In the genomic region with DNA sequence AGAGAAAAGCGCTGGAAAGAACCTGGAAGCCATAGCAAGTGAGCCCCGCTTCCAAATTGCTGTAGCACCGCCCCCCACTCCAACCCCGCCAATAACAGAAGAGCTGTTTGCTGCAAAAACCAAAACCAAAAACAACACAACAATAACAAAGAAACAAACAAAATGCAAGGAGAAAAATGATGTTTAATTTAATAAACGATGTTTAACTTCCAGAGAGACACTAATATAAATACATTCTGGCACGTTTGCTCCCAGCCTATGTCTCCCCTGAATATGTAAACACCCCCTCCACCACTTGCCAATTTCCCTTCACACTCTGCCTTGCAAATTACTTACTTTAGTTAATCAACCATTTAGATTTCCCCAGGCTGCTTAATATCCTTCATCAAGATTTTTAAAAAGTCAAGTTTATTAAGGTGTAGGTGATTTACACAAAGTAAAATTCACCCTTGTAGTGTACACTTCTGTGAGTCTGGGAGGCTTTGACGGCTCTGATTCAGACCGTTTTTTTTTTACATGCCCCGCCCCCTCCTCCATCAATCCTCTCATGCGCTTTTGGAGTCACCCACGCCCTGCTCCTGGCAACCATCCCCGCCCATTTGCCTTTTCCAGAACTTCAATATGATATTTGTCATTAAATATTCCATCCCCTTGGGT, we compare ENCODE assay signal across 8 cellular contexts. TPM values are rescaled to one million over a fixed set of nuclear protein-coding genes. Genes with fewer than 3 reads are reported as not detected.
DNase-seq lines count a peak whose midpoint lies in the region; ATAC-seq and TF ChIP-seq lines count a peak whose summit lies in the region.

No MANE protein-coding gene starts in this region.

- DNase-seq in DND-41: peak; percentile 24
- DNase-seq in Karpas-422: peak; percentile 68
- peak in 1 of 3 donors; percentile 17 for DNase-seq in T-helper 17 cell
- peak; percentile 57 for DNase-seq in ecto neural progenitor cell (ENCODE audit: low spot score)
- peak; percentile 39 for DNase-seq in left lobe of liver (ENCODE audit: low spot score)
- DNase-seq in stimulated activated naive CD8-positive, alpha-beta T cell treated with anti-CD3 and anti-CD28 coated beads, Interleukin-15, Interleukin-2, amounts not matched to agents 100 U/mL and 50 U/mL, for 24 hours: peak; percentile 38
- DNase-seq in NCI-H2107 (lab: John Stamatoyannopoulos, UW): no peak

- H3K36me3 ChIP-seq in DND-41 (ENCODE audit: insufficient read depth, low read length): no peaks in the 10 kb centered on the region
- H3K36me3 ChIP-seq in Karpas-422 (ENCODE audit: insufficient read depth, low read length): no peaks in the 10 kb centered on the region

- H3K36me3 Mint-ChIP-seq in T-helper 17 cell (ENCODE audit: low read depth): no peaks in the 10 kb centered on the region

- H3K9me2 ChIP-seq in Karpas-422 (replicated peaks; ENCODE audit: insufficient read depth, low read length): no peaks in the 10 kb centered on the region

- no peaks in the 10 kb centered on the region; the same call in 1 of the 2 replicates for H4K20me1 ChIP-seq in DND-41 (ENCODE audit: insufficient read depth, low read length)
- H4K20me1 ChIP-seq in Karpas-422 (ENCODE audit: insufficient read depth, low read depth, low read length): no peaks in the 10 kb centered on the region

- peak overlapping the region; percentile 82 for H3K27ac Mint-ChIP-seq in T-helper 17 cell

- H3K9me3 ChIP-seq in DND-41 (ENCODE audit: insufficient read depth, low read length, severe bottlenecking) (no peaks in the 10 kb centered on the region), Karpas-422 (ENCODE audit: low read length) (no peaks in the 10 kb centered on the region), T-helper 17 cell (ENCODE audit: control insufficient read depth, low read length, poor library complexity, severe bottlenecking) (no peaks in the 10 kb centered on the region)

- H3K27me3 Mint-ChIP-seq in T-helper 17 cell: no peaks in the 10 kb centered on the region

- H3K4me2 ChIP-seq in DND-41 (ENCODE audit: insufficient read depth, low read length): peak overlapping the region; percentile 87
- peak overlapping the region; percentile 73 for H3K4me2 ChIP-seq in Karpas-422 (ENCODE audit: low read depth, low read length, poor library complexity, severe bottlenecking)

- no peak for TF ChIP-seq CTCF in DND-41 (IDR thresholded peaks at IDR 0.05; ENCODE audit: borderline replicate concordance, extremely low read depth, low read length, poor library complexity, severe bottlenecking)

- peak overlapping the region; percentile 89 for H3K4me3 Mint-ChIP-seq in T-helper 17 cell

- H3K4me3 ChIP-seq in DND-41 (ENCODE audit: low read depth in 1 of 2, low read length in 2 of 2): peak overlapping the region; percentile 35 to 77; a peak in 3 of 4 replicates
- H3K4me3 ChIP-seq in Karpas-422 (ENCODE audit: low read length): peak overlapping the region; percentile 82

- H2AFZ ChIP-seq in DND-41 (ENCODE audit: low read depth, low read length): peak overlapping the region; percentile 95
- H2AFZ ChIP-seq in Karpas-422 (ENCODE audit: low read length): peak overlapping the region; percentile 82

- peaks cover 19% of the 10 kb centered on the region for H3K4me1 Mint-ChIP-seq in T-helper 17 cell

- ATAC-seq in DND-41 (ENCODE audit: insufficient read depth, low read depth): peak; percentile 42; the same call in 1 of the 3 replicates
- ATAC-seq in T-helper 17 cell: peak; percentile 47
- ATAC-seq in left lobe of liver: no peak
- ATAC-seq in stimulated activated naive CD8-positive, alpha-beta T cell treated with anti-CD3 and anti-CD28 coated beads, Interleukin-15, Interleukin-2, amounts not matched to agents 100 U/mL and 50 U/mL, for 24 hours: no peak
- no peak for ATAC-seq in HG03460 (IDR thresholded peaks at IDR 0.05; ENCODE audit: unreplicated experiment)

- H3K4me1 ChIP-seq in DND-41 (ENCODE audit: insufficient read depth, low read length): peaks cover 23% of the 10 kb centered on the region
- peaks cover 18% of the 10 kb centered on the region for H3K4me1 ChIP-seq in Karpas-422 (ENCODE audit: low read length)

- peak overlapping the region; percentile 8; the same call in 1 of the 2 replicates for H3K27ac ChIP-seq in DND-41 (ENCODE audit: low read length)
- no peak overlapping the region for H3K27ac ChIP-seq in Karpas-422 (ENCODE audit: low read length)

- peak overlapping the region; percentile 61 for H3K9ac ChIP-seq in DND-41 (ENCODE audit: low read depth, low read length)
- H3K9ac ChIP-seq in Karpas-422 (ENCODE audit: low read length): peak overlapping the region; percentile 83

- H3K79me2 ChIP-seq in DND-41 (ENCODE audit: insufficient read depth, low read length) (no peaks in the 10 kb centered on the region), Karpas-422 (ENCODE audit: low read length) (no peaks in the 10 kb centered on the region)

- H3K27me3 ChIP-seq in DND-41 (ENCODE audit: insufficient read depth, low read length, poor library complexity): no peaks in the 10 kb centered on the region
- H3K27me3 ChIP-seq in Karpas-422 (ENCODE audit: low read length): no peaks in the 10 kb centered on the region

RNA-seq across cellular contexts. Expression of a gene that starts 0.5 kb away (rescaled TPM):
- 118 and 145 TPM in 2 replicates for total RNA-seq in Karpas-422 (2014; rRNA removed; shearing (Covaris generic); ENCODE audit: low replicate concordance)
- 10 to 100 TPM; 21.5 to 25.8 TPM for total RNA-seq in T-helper 17 cell
- total RNA-seq in left lobe of liver: 1.2 TPM

RNA-seq across cellular contexts. Expression of a gene that starts 19.4 kb away (rescaled TPM):
- total RNA-seq in Karpas-422 (2014; rRNA removed; shearing (Covaris generic); ENCODE audit: low replicate concordance): 0.48 and 1.1 TPM in 2 replicates
- total RNA-seq in T-helper 17 cell: 1 to 10 TPM in 1 of 2 donors, under 1 TPM in 1; 0.63 to 1.0 TPM
- total RNA-seq in left lobe of liver: 20.4 TPM

RNA-seq across cellular contexts. Expression of a gene that starts 44.2 kb away (rescaled TPM):
- total RNA-seq in Karpas-422 (2014; rRNA removed; shearing (Covaris generic); ENCODE audit: low replicate concordance): 0.75 and 0.79 TPM in 2 replicates
- total RNA-seq in T-helper 17 cell (1 to 10 TPM; 2.6 to 6.7 TPM), left lobe of liver (0.28 TPM)

RNA-seq across cellular contexts. Expression of a gene that starts 48.8 kb away (rescaled TPM):
- 7.8 and 17.6 TPM in 2 replicates for total RNA-seq in Karpas-422 (2014; rRNA removed; shearing (Covaris generic); ENCODE audit: low replicate concordance)
- total RNA-seq in T-helper 17 cell (10 to 100 TPM in 1 of 2 donors, 1 to 10 TPM in 1; 9.3 to 12.1 TPM), left lobe of liver (5.9 TPM)

RNA-seq across cellular contexts. Expression of a gene that starts 48.9 kb away (rescaled TPM):
- total RNA-seq in Karpas-422 (2014; rRNA removed; shearing (Covaris generic); ENCODE audit: low replicate concordance): 217 and 248 TPM in 2 replicates
- total RNA-seq in T-helper 17 cell (100 to 1,000 TPM; 478 to 531 TPM), left lobe of liver (54.2 TPM)

Comparison
In these comparisons a context has a peak if more than half of its experiments do, and no peak if none do; other contexts are left out.
1. ATAC-seq: peak in DND-41 (single experiment) and T-helper 17 cell (single experiment); none in left lobe of liver (single experiment), stimulated activated naive CD8-positive, alpha-beta T cell treated with anti-CD3 and anti-CD28 coated beads, Interleukin-15, Interleukin-2, amounts not matched to agents 100 U/mL and 50 U/mL, for 24 hours (single experiment) and HG03460 (single experiment).
2. RNA of a gene that starts 0.5 kb away (total RNA-seq): 118 to 145 TPM in Karpas-422 and 21.5 to 25.8 TPM in T-helper 17 cell; 1.2 TPM in left lobe of liver (single experiment); every median in the first group is over 10 times any median in the second.
3. RNA of a gene that starts 19.4 kb away (total RNA-seq): 20.4 TPM in left lobe of liver (single experiment); 0.63 to 1.0 TPM in T-helper 17 cell and 0.48 to 1.1 TPM in Karpas-422; every median in the first group is over 10 times any median in the second.